Comparison of ENCODE assay signal across 8 cellular contexts in the genomic region with DNA sequence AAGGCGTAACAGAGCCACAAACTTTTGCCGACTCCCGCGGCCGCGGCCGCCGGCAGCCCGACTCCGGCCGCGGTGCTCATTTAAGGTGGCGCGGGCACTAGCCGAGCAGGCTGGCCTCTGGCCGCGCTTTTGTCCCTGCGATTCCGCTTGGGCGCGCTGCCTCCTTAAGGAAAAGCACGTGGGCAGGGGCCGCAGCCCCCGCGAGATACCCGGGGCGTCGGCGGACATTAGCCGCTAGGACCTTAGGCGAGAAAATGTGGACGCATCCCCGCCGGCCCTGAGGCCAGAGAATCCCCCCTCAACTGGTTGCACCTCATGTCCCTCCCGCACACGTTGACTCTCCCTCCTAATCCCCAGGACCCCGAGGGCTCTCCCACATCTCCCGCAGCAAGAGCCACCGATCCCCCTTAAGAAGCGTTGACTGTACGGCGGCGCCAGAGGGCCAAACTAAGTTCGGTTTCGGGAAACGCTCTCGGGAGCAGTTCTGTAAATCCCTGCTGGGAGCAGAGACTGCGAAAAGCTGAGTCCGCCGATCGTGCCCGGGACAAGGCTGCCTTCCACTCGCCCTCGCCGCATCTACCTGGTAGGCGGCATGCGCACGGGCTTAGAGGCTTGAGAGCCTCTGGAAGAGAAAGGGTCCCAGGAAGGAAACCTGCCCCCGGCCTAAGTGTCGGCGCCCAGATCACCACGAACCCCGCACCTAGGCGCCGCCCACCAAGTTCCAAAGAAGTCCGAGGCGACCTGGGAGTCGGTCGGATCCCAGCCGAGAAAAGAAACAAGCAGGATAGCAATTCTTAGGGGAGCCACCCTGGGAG.
DNase-seq lines count a peak whose midpoint lies in the region; ATAC-seq and TF ChIP-seq lines count a peak whose summit lies in the region.

No MANE protein-coding gene starts in this region.

- no peaks in the 10 kb centered on the region for H3K9me3 Mint-ChIP-seq in stimulated activated memory B cell treated with anti-CD40 and anti-IgM and Interleukin-4, amounts not matched to agents 10 μg/mL and 1 μg/mL and 100 μg/mL, for 72 hours

- H3K36me3 ChIP-seq in NT2/D1 (ENCODE audit: insufficient read depth, insufficient read length, low read length), result no peaks in the 10 kb centered on the region

- peaks cover 79% of the 10 kb centered on the region for H3K27me3 ChIP-seq in NT2/D1 (ENCODE audit: insufficient read depth, insufficient read length)

- H3K4me1 Mint-ChIP-seq in stimulated activated memory B cell treated with anti-CD40 and anti-IgM and Interleukin-4, amounts not matched to agents 10 μg/mL and 1 μg/mL and 100 μg/mL, for 72 hours, result peaks cover 23% of the 10 kb centered on the region

- DNase-seq in AG10803 (ENCODE audit: low read depth) (peak; percentile 95), HS-5 (ENCODE audit: low read depth) (peak; percentile 91), NT2/D1 (ENCODE audit: low read depth, low spot score) (peak; percentile 90), erythroblast (lab: John Stamatoyannopoulos, UW) (peak; percentile 67 to 75), middle frontal gyrus (ENCODE audit: extremely low spot score, low spot score) (peak; percentile 88)
- DNase-seq in activated T-cell treated with anti-CD3 and anti-CD28 coated beads, Interleukin-2, amount 50 U/mL, for 1 hour, result peak; percentile 63

- peaks cover 6% of the 10 kb centered on the region for H3K4me1 ChIP-seq in NT2/D1 (ENCODE audit: insufficient read depth, insufficient read length)

- peak overlapping the region; percentile 72 for H3K27ac Mint-ChIP-seq in stimulated activated memory B cell treated with anti-CD40 and anti-IgM and Interleukin-4, amounts not matched to agents 10 μg/mL and 1 μg/mL and 100 μg/mL, for 72 hours

- no peaks in the 10 kb centered on the region for H3K36me3 Mint-ChIP-seq in stimulated activated memory B cell treated with anti-CD40 and anti-IgM and Interleukin-4, amounts not matched to agents 10 μg/mL and 1 μg/mL and 100 μg/mL, for 72 hours

- peak overlapping the region; percentile 83 for H3K4me3 Mint-ChIP-seq in stimulated activated memory B cell treated with anti-CD40 and anti-IgM and Interleukin-4, amounts not matched to agents 10 μg/mL and 1 μg/mL and 100 μg/mL, for 72 hours

- H3K27me3 Mint-ChIP-seq in stimulated activated memory B cell treated with anti-CD40 and anti-IgM and Interleukin-4, amounts not matched to agents 10 μg/mL and 1 μg/mL and 100 μg/mL, for 72 hours, result peaks cover 75% of the 10 kb centered on the region

- H3K4me3 ChIP-seq in AG10803 (ENCODE audit: low read length) (peak overlapping the region; percentile 86), NT2/D1 (ENCODE audit: insufficient read length, low read depth) (peak overlapping the region; percentile 93)

- peak; percentile 30 for ATAC-seq in GM19043 (IDR thresholded peaks at IDR 0.05; ENCODE audit: low read depth, unreplicated experiment)
- ATAC-seq in stimulated activated memory B cell treated with anti-CD40 and anti-IgM and Interleukin-4, amounts not matched to agents 10 μg/mL and 1 μg/mL and 100 μg/mL, for 72 hours, result peak; percentile 70

- no peaks in the 10 kb centered on the region for H3K9me3 ChIP-seq in NT2/D1 (ENCODE audit: insufficient read depth, low read length)

- TF ChIP-seq POLR2A in erythroblast (IDR thresholded peaks at IDR 0.05; ENCODE audit: low read length), result no peak

- TF ChIP-seq CTCF in AG10803 (conservative IDR thresholded peaks at IDR 0.05; ENCODE audit: low read length), result no peak

- H3K9ac ChIP-seq in NT2/D1 (ENCODE audit: insufficient read length, low read depth), result peak overlapping the region; percentile 91

Comparison
In these comparisons a context has a peak if more than half of its experiments do, and no peak if none do; other contexts are left out.
1. Peak in every context shown above with its lines: DNase-seq, ATAC-seq and H3K4me3 ChIP-seq.